In the genomic region with DNA sequence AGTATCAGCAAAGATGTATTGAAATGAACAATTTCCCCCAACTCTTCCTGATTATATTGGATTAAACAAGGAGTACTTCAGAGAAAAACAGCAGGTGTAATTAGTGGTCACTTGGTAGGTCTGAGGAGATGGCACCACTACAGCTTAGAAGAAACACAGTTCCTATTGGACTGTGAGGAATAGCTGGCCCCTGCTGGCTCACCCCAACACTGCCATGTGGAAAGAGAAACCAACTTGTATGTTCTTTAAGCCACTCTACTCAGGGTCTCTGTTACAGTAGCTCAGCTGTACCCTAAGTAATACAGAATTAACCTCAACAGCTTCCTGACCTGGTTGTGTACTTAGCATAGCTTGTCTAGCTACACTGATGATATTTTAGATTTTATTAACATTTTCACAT, we compare ENCODE assay signal across 1 cellular context.
TF ChIP-seq lines count a peak whose summit lies in the region.

No MANE protein-coding gene starts in this region.

TF ChIP-seq in WTC11, 78 proteins besides CTCF, POLR2A, EP300 and RAD21 (continued from another document):
- TF ChIP-seq, protein P1, sequence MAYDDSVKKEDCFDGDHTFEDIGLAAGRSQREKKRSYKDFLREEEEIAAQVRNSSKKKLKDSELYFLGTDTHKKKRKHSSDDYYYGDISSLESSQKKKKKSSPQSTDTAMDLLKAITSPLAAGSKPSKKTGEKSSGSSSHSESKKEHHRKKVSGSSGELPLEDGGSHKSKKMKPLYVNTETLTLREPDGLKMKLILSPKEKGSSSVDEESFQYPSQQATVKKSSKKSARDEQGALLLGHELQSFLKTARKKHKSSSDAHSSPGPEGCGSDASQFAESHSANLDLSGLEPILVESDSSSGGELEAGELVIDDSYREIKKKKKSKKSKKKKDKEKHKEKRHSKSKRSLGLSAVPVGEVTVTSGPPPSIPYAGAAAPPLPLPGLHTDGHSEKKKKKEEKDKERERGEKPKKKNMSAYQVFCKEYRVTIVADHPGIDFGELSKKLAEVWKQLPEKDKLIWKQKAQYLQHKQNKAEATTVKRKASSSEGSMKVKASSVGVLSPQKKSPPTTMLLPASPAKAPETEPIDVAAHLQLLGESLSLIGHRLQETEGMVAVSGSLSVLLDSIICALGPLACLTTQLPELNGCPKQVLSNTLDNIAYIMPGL (CRISPR knock-in tag; IDR thresholded peaks at IDR 0.05) = no peak
